10 cellular contexts compared by ENCODE assay signal in genomic region chr3:32686713-32687112, GRCh38. TPM values are rescaled to one million over a fixed set of nuclear protein-coding genes. Genes with fewer than 3 reads are reported as not detected.
DNase-seq lines count a peak whose midpoint lies in the region; ATAC-seq and TF ChIP-seq lines count a peak whose summit lies in the region.
"Had no signal": no experiment of that assay in that cellular context is flagged by ENCODE, and none has a peak within 500 bp of the region (broad histone marks: within the 10 kb centered on the region; RNA-seq: fewer than 3 reads in every experiment).

No MANE protein-coding gene starts in this region.

- TF ChIP-seq CTCF in MCF 10A (IDR thresholded peaks at IDR 0.05; ENCODE audit: unreplicated experiment), result no peak
- no peak for TF ChIP-seq CTCF in breast epithelium (IDR thresholded peaks at IDR 0.05)
- TF ChIP-seq CTCF in PC-9 (conservative IDR thresholded peaks at IDR 0.05), result no peak
- TF ChIP-seq CTCF in fibroblast of lung (conservative IDR thresholded peaks at IDR 0.05 in 1 of 2, IDR thresholded peaks at IDR 0.05 in 1 of 2; ENCODE audit: low read depth in 1 of 2, low read length in 2 of 2), result no peak

- H3K9ac ChIP-seq in fibroblast of lung (ENCODE audit: insufficient read depth, low read length), result no peak overlapping the region

- H3K9me2 ChIP-seq in PC-9 (ENCODE audit: insufficient read depth), result no peaks in the 10 kb centered on the region

- CTCF ChIA-PET in MCF 10A (lab: Yijun Ruan, JAX) (interaction anchor here (0.6 to 1.0 kb wide), 2 partner anchors 11 to 269 kb away, joined by 3 read pairs; no protein-coding TSS in a partner anchor), PC-9 (lab: Charles Lee) (interaction anchor here (0.6 to 0.7 kb wide), 2 partner anchors 95 to 538 kb away, joined by 3 read pairs; no protein-coding TSS in a partner anchor)

- no peak overlapping the region for H3K27ac ChIP-seq in breast epithelium
- H3K27ac ChIP-seq in PC-9, result no peak overlapping the region
- H3K27ac ChIP-seq in fibroblast of lung (ENCODE audit: insufficient read depth, low read length), result no peak overlapping the region

- H3K36me3 ChIP-seq in breast epithelium (no peaks in the 10 kb centered on the region), PC-9 (ENCODE audit: low read depth) (no peaks in the 10 kb centered on the region), fibroblast of lung (ENCODE audit: control insufficient read depth, insufficient read depth, low read length) (no peaks in the 10 kb centered on the region)

- peak overlapping the region; percentile 8 for H3K27ac Mint-ChIP-seq in MCF 10A (ENCODE audit: low read depth, unreplicated experiment)
- peak overlapping the region; percentile 90 for H3K27ac Mint-ChIP-seq in stimulated activated memory B cell treated with anti-CD40 and anti-IgM and Interleukin-4, amounts not matched to agents 10 μg/mL and 1 μg/mL and 100 μg/mL, for 72 hours

- H3K4me1 ChIP-seq in breast epithelium, result no peaks in the 10 kb centered on the region
- 0 out of 2 replicates have a peak, but pooled peaks cover 9% of the 10 kb centered on the region for H3K4me1 ChIP-seq in PC-9 (replicated peaks; ENCODE audit: insufficient read depth)
- no peaks in the 10 kb centered on the region for H3K4me1 ChIP-seq in fibroblast of lung (ENCODE audit: control insufficient read depth, extremely low read depth, insufficient read depth, low read length)

- intact Hi-C loops in MCF 10A (cut with micrococcal nuclease) (no loop called here), breast epithelium (cut with DNase I; ENCODE audit: low total_unique reads) (no loop called here), PC-9 (cut with micrococcal nuclease; ENCODE audit: unreplicated experiment) (no loop called here)

- H2AFZ ChIP-seq in PC-9 (no peak overlapping the region), fibroblast of lung (ENCODE audit: low read length) (no peak overlapping the region)

- TF ChIP-seq POLR2A in breast epithelium (IDR thresholded peaks at IDR 0.05), result no peak

- BruUV-seq in MCF 10A (replicated peaks; lab: Mats Ljungman, UMichigan) (no TSS peak), PC-9 (replicated peaks; lab: Mats Ljungman, UMichigan) (no TSS peak)

- no peaks in the 10 kb centered on the region for H3K9me3 Mint-ChIP-seq in MCF 10A (ENCODE audit: unreplicated experiment)
- no peaks in the 10 kb centered on the region for H3K9me3 Mint-ChIP-seq in stimulated activated memory B cell treated with anti-CD40 and anti-IgM and Interleukin-4, amounts not matched to agents 10 μg/mL and 1 μg/mL and 100 μg/mL, for 72 hours

- H3K4me3 ChIP-seq in breast epithelium (no peak overlapping the region), PC-9 (peak overlapping the region; percentile 67), fibroblast of lung (replicated peaks in 1 of 4; ENCODE audit: control extremely low read depth in 1 of 4, insufficient read depth in 1 of 4, low read depth in 3 of 4, low read length in 4 of 4) (peak overlapping the region in 2 of 4 experiments; percentile 84 to 90)

- H3K4me2 ChIP-seq in PC-9 (peak overlapping the region; percentile 81), fibroblast of lung (ENCODE audit: extremely low read depth, insufficient read depth, low read length) (peak overlapping the region; percentile 19)

- H3K27me3 Mint-ChIP-seq in MCF 10A (ENCODE audit: insufficient read depth, unreplicated experiment), result no peaks in the 10 kb centered on the region
- no peaks in the 10 kb centered on the region for H3K27me3 Mint-ChIP-seq in stimulated activated memory B cell treated with anti-CD40 and anti-IgM and Interleukin-4, amounts not matched to agents 10 μg/mL and 1 μg/mL and 100 μg/mL, for 72 hours

- H3K9me3 ChIP-seq in breast epithelium, result no peaks in the 10 kb centered on the region
- no peaks in the 10 kb centered on the region for H3K9me3 ChIP-seq in PC-9 (ENCODE audit: insufficient read depth, low read depth)
- H3K9me3 ChIP-seq in fibroblast of lung (ENCODE audit: control insufficient read depth, insufficient read depth, low read depth, low read length), result no peaks in the 10 kb centered on the region

- H3K36me3 Mint-ChIP-seq in MCF 10A (ENCODE audit: insufficient read depth, unreplicated experiment), result peaks cover 24% of the 10 kb centered on the region
- H3K36me3 Mint-ChIP-seq in stimulated activated memory B cell treated with anti-CD40 and anti-IgM and Interleukin-4, amounts not matched to agents 10 μg/mL and 1 μg/mL and 100 μg/mL, for 72 hours, result peaks cover 14% of the 10 kb centered on the region

- H3F3A ChIP-seq in PC-9 (ENCODE audit: insufficient read depth, low read depth), result no peaks in the 10 kb centered on the region

- H3K4me1 Mint-ChIP-seq in MCF 10A (ENCODE audit: insufficient read depth, unreplicated experiment), result peaks cover 26% of the 10 kb centered on the region
- peaks cover 44% of the 10 kb centered on the region for H3K4me1 Mint-ChIP-seq in stimulated activated memory B cell treated with anti-CD40 and anti-IgM and Interleukin-4, amounts not matched to agents 10 μg/mL and 1 μg/mL and 100 μg/mL, for 72 hours

- no peaks in the 10 kb centered on the region for H4K20me1 ChIP-seq in PC-9 (ENCODE audit: insufficient read depth)
- no peaks in the 10 kb centered on the region for H4K20me1 ChIP-seq in fibroblast of lung (ENCODE audit: control insufficient read depth, extremely low read depth, insufficient read depth, low read length)

- H3K79me2 ChIP-seq in PC-9 (ENCODE audit: low read depth), result peaks cover 32% of the 10 kb centered on the region
- peaks cover 25% of the 10 kb centered on the region for H3K79me2 ChIP-seq in fibroblast of lung (ENCODE audit: control insufficient read depth, insufficient read depth, low read length)

- no peak for DNase-seq in MCF 10A (ENCODE audit: unreplicated experiment)
- no peak for DNase-seq in breast epithelium (ENCODE audit: low spot score in 2 of 2)
- no peak for DNase-seq in PC-9
- DNase-seq in fibroblast of lung (ENCODE audit: low read depth in 2 of 2), result no peak
- no peak for DNase-seq in stimulated activated CD4-positive, alpha-beta T cell treated with anti-CD3 and anti-CD28 coated beads, Interleukin-1b, Interleukin-23, amount 100 ng/mL, for 48 hours
- DNase-seq in cerebellar nuclear complex (lab: John Stamatoyannopoulos, UW), result no peak
- no peak for DNase-seq in NCI-H1105 treated with DMSO at 0.1 percent for 48 hours (lab: John Stamatoyannopoulos, UW)
- DNase-seq: RPMI8226; stimulated activated CD4-positive, alpha-beta T cell treated with anti-CD3 and anti-CD28 coated beads, Interleukin-4, amount 100 ng/mL, for 24 hours had no signal

- no peak for ATAC-seq in stimulated activated memory B cell treated with anti-CD40 and anti-IgM and Interleukin-4, amounts not matched to agents 10 μg/mL and 1 μg/mL and 100 μg/mL, for 72 hours

- H3K27me3 ChIP-seq in breast epithelium, result no peaks in the 10 kb centered on the region
- no peaks in the 10 kb centered on the region for H3K27me3 ChIP-seq in PC-9 (ENCODE audit: insufficient read depth, low read depth)
- H3K27me3 ChIP-seq in fibroblast of lung (ENCODE audit: control insufficient read depth, insufficient read depth, low read length), result no peaks in the 10 kb centered on the region

- H3K4me3 Mint-ChIP-seq in MCF 10A (ENCODE audit: unreplicated experiment), result peak overlapping the region; percentile 89
- H3K4me3 Mint-ChIP-seq in stimulated activated memory B cell treated with anti-CD40 and anti-IgM and Interleukin-4, amounts not matched to agents 10 μg/mL and 1 μg/mL and 100 μg/mL, for 72 hours, result peak overlapping the region; percentile 93

- POLR2A ChIA-PET in MCF 10A (lab: Yijun Ruan, JAX), result interaction anchor here (0.6 kb wide), 1 partner anchor 9 kb away, joined by 3 read pairs; no protein-coding TSS in a partner anchor
- POLR2A ChIA-PET in PC-9 (lab: Charles Lee; ENCODE audit: unreplicated experiment), result no interaction called here

RNA-seq across cellular contexts. Expression of gene CNOT10, which starts 1.7 kb away (rescaled TPM):
- total RNA-seq in MCF 10A (2022) (47.1 and 53.1 TPM in 2 replicates), breast epithelium (10 to 100 TPM; 18.4 to 37.9 (median 26.2) TPM), PC-9 (2021) (25.5 and 43.7 TPM in 2 replicates), fibroblast of lung (28.6 and 28.8 TPM in 2 replicates)
- polyA plus RNA-seq in fibroblast of lung, result 16.9 and 17.5 TPM in 2 replicates
- 10.2 and 10.9 TPM in 2 replicates for polyA plus RNA-seq in fibroblast of lung (2012)
- 1.8 and 14.1 TPM in 2 replicates for polyA minus RNA-seq in fibroblast of lung (ENCODE audit: low replicate concordance)
